ENCODE assay signal across 8 cellular contexts in genomic region chr7:142854505-142855400, GRCh38. TPM values are rescaled to one million over a fixed set of nuclear protein-coding genes. Genes with fewer than 3 reads are reported as not detected.
A peak's percentile ranks its signal among the peaks of the same experiment; 100 is the strongest.
DNase-seq lines count a peak whose midpoint lies in the region; ATAC-seq and TF ChIP-seq lines count a peak whose summit lies in the region.

A gene with protein sequence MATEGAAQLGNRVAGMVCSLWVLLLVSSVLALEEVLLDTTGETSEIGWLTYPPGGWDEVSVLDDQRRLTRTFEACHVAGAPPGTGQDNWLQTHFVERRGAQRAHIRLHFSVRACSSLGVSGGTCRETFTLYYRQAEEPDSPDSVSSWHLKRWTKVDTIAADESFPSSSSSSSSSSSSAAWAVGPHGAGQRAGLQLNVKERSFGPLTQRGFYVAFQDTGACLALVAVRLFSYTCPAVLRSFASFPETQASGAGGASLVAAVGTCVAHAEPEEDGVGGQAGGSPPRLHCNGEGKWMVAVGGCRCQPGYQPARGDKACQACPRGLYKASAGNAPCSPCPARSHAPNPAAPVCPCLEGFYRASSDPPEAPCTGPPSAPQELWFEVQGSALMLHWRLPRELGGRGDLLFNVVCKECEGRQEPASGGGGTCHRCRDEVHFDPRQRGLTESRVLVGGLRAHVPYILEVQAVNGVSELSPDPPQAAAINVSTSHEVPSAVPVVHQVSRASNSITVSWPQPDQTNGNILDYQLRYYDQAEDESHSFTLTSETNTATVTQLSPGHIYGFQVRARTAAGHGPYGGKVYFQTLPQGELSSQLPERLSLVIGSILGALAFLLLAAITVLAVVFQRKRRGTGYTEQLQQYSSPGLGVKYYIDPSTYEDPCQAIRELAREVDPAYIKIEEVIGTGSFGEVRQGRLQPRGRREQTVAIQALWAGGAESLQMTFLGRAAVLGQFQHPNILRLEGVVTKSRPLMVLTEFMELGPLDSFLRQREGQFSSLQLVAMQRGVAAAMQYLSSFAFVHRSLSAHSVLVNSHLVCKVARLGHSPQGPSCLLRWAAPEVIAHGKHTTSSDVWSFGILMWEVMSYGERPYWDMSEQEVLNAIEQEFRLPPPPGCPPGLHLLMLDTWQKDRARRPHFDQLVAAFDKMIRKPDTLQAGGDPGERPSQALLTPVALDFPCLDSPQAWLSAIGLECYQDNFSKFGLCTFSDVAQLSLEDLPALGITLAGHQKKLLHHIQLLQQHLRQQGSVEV (plus strand): TSS chr7:142855076. CDS start chr7:142863228, 8,152 bp downstream.

- H3K4me3 Mint-ChIP-seq in neural progenitor cell = peak within 1 kb of the TSS; percentile 96

- CTCF ChIA-PET in Panc1 (lab: Charles Lee) = interaction anchor here (0.6 to 1.4 kb wide), 5 partner anchors 11 to 561 kb away, joined by 3 to 6 read pairs (median 3); no protein-coding TSS in a partner anchor

- no peak within 1 kb of the TSS for H3K9ac ChIP-seq in neural progenitor cell

- H2AFZ ChIP-seq in neural progenitor cell (replicated peaks) = peak within 1 kb of the TSS; percentile 86

- no TSS peak for BruUV-seq in Panc1 (replicated peaks; lab: Mats Ljungman, UMichigan)

- ATAC-seq in GM19043 (IDR thresholded peaks at IDR 0.05; ENCODE audit: low read depth, unreplicated experiment) (peak; percentile 53), HG03342 (IDR thresholded peaks at IDR 0.05; ENCODE audit: unreplicated experiment) (peak; percentile 45), Panc1 (peak; percentile 84), foreskin keratinocyte (peak; percentile 68)

- H3K27ac Mint-ChIP-seq in neural progenitor cell = peak within 1 kb of the TSS; percentile 79

- H3K36me3 ChIP-seq in Panc1 (ENCODE audit: control insufficient read depth, insufficient read depth, low read length) (no peaks in the 10 kb centered on the region; the same call in none of the 2 replicates), neural progenitor cell (no peaks in the 10 kb centered on the region)

- no peaks in the 10 kb centered on the region for H3K9me3 Mint-ChIP-seq in neural progenitor cell

- no peak for TF ChIP-seq CTCF in Panc1 (IDR thresholded peaks at IDR 0.05)
- TF ChIP-seq CTCF in foreskin keratinocyte (conservative IDR thresholded peaks at IDR 0.05) = no peak
- TF ChIP-seq CTCF in neural progenitor cell (IDR thresholded peaks at IDR 0.05) = no peak

- no peak within 1 kb of the TSS for H3K27ac ChIP-seq in Panc1 (ENCODE audit: low read length)
- H3K27ac ChIP-seq in foreskin keratinocyte = no peak within 1 kb of the TSS
- no peak within 1 kb of the TSS for H3K27ac ChIP-seq in neural progenitor cell
- H3K27ac ChIP-seq in temporal lobe (ENCODE audit: low read depth, low read length) = peak within 1 kb of the TSS; percentile 75

- H3K4me1 ChIP-seq in Panc1 (ENCODE audit: control insufficient read depth, insufficient read depth, low read length) (no peaks in the 10 kb centered on the region; the same call in 1 of the 2 replicates), foreskin keratinocyte (no peaks in the 10 kb centered on the region), neural progenitor cell (peaks cover 4% of the 10 kb centered on the region)

- DNase-seq in AG08396 (ENCODE audit: low spot score) (peak; percentile 83), Panc1 (ENCODE audit: low read depth, low spot score) (no peak), activated gamma-delta T cell treated with Interleukin-2 at 50 U/mL for 16 hours (peak; percentile 45), foreskin keratinocyte (no peak), neural progenitor cell (ENCODE audit: low spot score) (peak; percentile 87)

- in situ Hi-C loops in Panc1 (cut with HindIII; ENCODE audit: low pct_unique_long_range_greater_than_20kb, low sequenced_read_pairs) = no loop called here

- peak within 1 kb of the TSS; percentile 56 to 79 for H3K4me3 ChIP-seq in Panc1 (ENCODE audit: low read depth in 2 of 2, low read length in 2 of 2)
- peak within 1 kb of the TSS; percentile 65 for H3K4me3 ChIP-seq in neural progenitor cell

- POLR2A ChIA-PET in Panc1 (lab: Charles Lee) = no interaction called here

- H3K79me2 ChIP-seq in neural progenitor cell (ENCODE audit: low read depth) = no peaks in the 10 kb centered on the region

- H3K9me3 ChIP-seq in Panc1 (ENCODE audit: control insufficient read depth, insufficient read depth, low read depth, low read length) (no peaks in the 10 kb centered on the region), neural progenitor cell (ENCODE audit: low read depth) (no peaks in the 10 kb centered on the region)

- peaks cover 26% of the 10 kb centered on the region for H3K27me3 Mint-ChIP-seq in neural progenitor cell (ENCODE audit: insufficient read depth, low read depth)

- no peaks in the 10 kb centered on the region for H4K20me1 ChIP-seq in neural progenitor cell (ENCODE audit: low read depth)

- H3K27me3 ChIP-seq in Panc1 (ENCODE audit: control insufficient read depth, insufficient read depth, low read length) = peaks cover 25% of the 10 kb centered on the region
- H3K27me3 ChIP-seq in foreskin keratinocyte = peaks cover 35% of the 10 kb centered on the region
- H3K27me3 ChIP-seq in neural progenitor cell = peaks cover 14% of the 10 kb centered on the region

- intact Hi-C loops in Panc1 (cut with micrococcal nuclease; ENCODE audit: unreplicated experiment) = loop anchor here (2.0 kb wide), 1 partner anchor 360 kb away; no protein-coding TSS in a partner anchor

- peak within 1 kb of the TSS; percentile 85 for H3K4me2 ChIP-seq in neural progenitor cell

- no peaks in the 10 kb centered on the region for H3F3A ChIP-seq in neural progenitor cell (ENCODE audit: low read depth)

- no peaks in the 10 kb centered on the region for H3K36me3 Mint-ChIP-seq in neural progenitor cell

- peaks cover 3% of the 10 kb centered on the region for H3K4me1 Mint-ChIP-seq in neural progenitor cell

RNA-seq across cellular contexts. Expression of the gene that starts here (rescaled TPM):
- 0.54 TPM for total RNA-seq in Panc1 (2021; ENCODE audit: unreplicated experiment)
- 2.9 TPM for polyA plus RNA-seq in Panc1 (2012; ENCODE audit: insufficient read length)
- 0.78 and 1.6 TPM in 2 replicates for total RNA-seq in foreskin keratinocyte
- polyA plus RNA-seq in foreskin keratinocyte = 0.87 and 1.5 TPM in 2 replicates
- 4.8 and 14.2 TPM in 2 replicates for total RNA-seq in neural progenitor cell (ENCODE audit: low replicate concordance)
- total RNA-seq in temporal lobe = 48.7 TPM

Comparison
In these comparisons a context has a peak if more than half of its experiments do, and no peak if none do; other contexts are left out.
1. DNase-seq: peak in AG08396 (single experiment), activated gamma-delta T cell treated with Interleukin-2 at 50 U/mL for 16 hours (single experiment) and neural progenitor cell (single experiment); none in Panc1 (single experiment) and foreskin keratinocyte (0 of 2).
2. Peak in every context shown above with its lines, with median percentiles within 50 percentile points of each other: ATAC-seq.